ENCODE assay signal across 1 cellular context in genomic region chr5:82987188-82987587, GRCh38.
TF ChIP-seq lines count a peak whose summit lies in the region.

No MANE protein-coding gene starts in this region.

TF ChIP-seq in HCT116, 20 proteins besides CTCF, POLR2A, EP300 and RAD21 (continued from another document):
- no peak for TF ChIP-seq REST (IDR thresholded peaks at IDR 0.05; ENCODE audit: low read depth)
TF ChIP-seq in HCT116: peak in this region for 0.
